23 cellular contexts compared by ENCODE assay signal in genomic region chr5:138647794-138648193, GRCh38.
"Had no signal": no experiment of that assay in that cellular context is flagged by ENCODE, and none has a peak within 500 bp of the region (broad histone marks: within the 10 kb centered on the region; RNA-seq: fewer than 3 reads in every experiment).

No MANE protein-coding gene starts in this region.

- H3K9me3 Mint-ChIP-seq: dendritic cell treated with granulocyte-macrophage colony-stimulating factor and Interleukin-4, amounts not matched to agents 40 ng/mL and 50 ng/mL, for 4 days; effector memory CD8-positive, alpha-beta T cell; naive B cell; nephron progenitor cell; stimulated activated memory B cell treated with anti-CD40 and anti-IgM and Interleukin-4, amounts not matched to agents 10 μg/mL and 1 μg/mL and 100 μg/mL, for 72 hours; stimulated activated naive CD8-positive, alpha-beta T cell treated with anti-CD3 and anti-CD28 coated beads, Interleukin-15, Interleukin-2, amounts not matched to agents 100 ng/mL and 50 ng/mL, for 24 hours had no signal

- ATAC-seq: effector memory CD8-positive, alpha-beta T cell; foreskin keratinocyte; left cardiac atrium; psoas muscle; sciatic nerve; stimulated activated memory B cell treated with anti-CD40 and anti-IgM and Interleukin-4, amounts not matched to agents 10 μg/mL and 1 μg/mL and 100 μg/mL, for 72 hours; upper lobe of right lung had no signal

- H3K36me3 Mint-ChIP-seq: immature natural killer cell; naive B cell; stimulated activated memory B cell treated with anti-CD40 and anti-IgM and Interleukin-4, amounts not matched to agents 10 μg/mL and 1 μg/mL and 100 μg/mL, for 72 hours had no signal

- FAIRE-seq: colon, keratinocyte had no signal

- H3K27me3 ChIP-seq: tibial nerve, upper lobe of right lung, vagina had no signal

- H3K4me3 Mint-ChIP-seq: dendritic cell treated with granulocyte-macrophage colony-stimulating factor and Interleukin-4, amounts not matched to agents 40 ng/mL and 50 ng/mL, for 4 days; effector memory CD8-positive, alpha-beta T cell; immature natural killer cell; naive B cell; nephron progenitor cell; stimulated activated memory B cell treated with anti-CD40 and anti-IgM and Interleukin-4, amounts not matched to agents 10 μg/mL and 1 μg/mL and 100 μg/mL, for 72 hours; stimulated activated naive CD8-positive, alpha-beta T cell treated with anti-CD3 and anti-CD28 coated beads, Interleukin-15, Interleukin-2, amounts not matched to agents 100 ng/mL and 50 ng/mL, for 24 hours had no signal

- H3K4me1 ChIP-seq: foreskin keratinocyte, psoas muscle, upper lobe of right lung had no signal

- H3K4me1 Mint-ChIP-seq: immature natural killer cell had no signal

- H3K4me3 ChIP-seq: left ventricle myocardium inferior, psoas muscle, spleen, tibial nerve, upper lobe of right lung, vagina had no signal

- DNase-seq: effector memory CD8-positive, alpha-beta T cell; foreskin keratinocyte; immature natural killer cell; left cardiac atrium; left ventricle myocardium inferior; mesendoderm; naive B cell; nephron progenitor cell; psoas muscle; retina; spleen; stimulated activated CD4-positive, alpha-beta T cell treated with anti-CD3 and anti-CD28 coated beads, Interleukin-15, amount 100 ng/mL, for 24 hours; stimulated activated CD4-positive, alpha-beta T cell treated with anti-CD3 and anti-CD28 coated beads, Interleukin-1b, Interleukin-23, amount 100 ng/mL, for 48 hours; stimulated activated CD4-positive, alpha-beta T cell treated with anti-CD3 and anti-CD28 coated beads, Interleukin-4, amount 100 ng/mL, for 24 hours; upper lobe of right lung had no signal

- H3K9me3 ChIP-seq: left ventricle myocardium inferior, psoas muscle, spleen, tibial nerve, upper lobe of right lung, vagina had no signal

- H3K27ac ChIP-seq: foreskin keratinocyte, left ventricle myocardium inferior, psoas muscle, tibial nerve, upper lobe of right lung, vagina had no signal

- H3K27ac Mint-ChIP-seq: dendritic cell treated with granulocyte-macrophage colony-stimulating factor and Interleukin-4, amounts not matched to agents 40 ng/mL and 50 ng/mL, for 4 days; effector memory CD8-positive, alpha-beta T cell; immature natural killer cell; naive B cell; nephron progenitor cell; stimulated activated memory B cell treated with anti-CD40 and anti-IgM and Interleukin-4, amounts not matched to agents 10 μg/mL and 1 μg/mL and 100 μg/mL, for 72 hours; stimulated activated naive CD8-positive, alpha-beta T cell treated with anti-CD3 and anti-CD28 coated beads, Interleukin-15, Interleukin-2, amounts not matched to agents 100 ng/mL and 50 ng/mL, for 24 hours had no signal

- H3K36me3 ChIP-seq: left ventricle myocardium inferior, spleen, tibial nerve, upper lobe of right lung, vagina had no signal
